In genomic region chr16:55872130-55872529, GRCh38 we compare ENCODE assay signal across 30 cellular contexts. TPM values are rescaled to one million over a fixed set of nuclear protein-coding genes. Genes with fewer than 3 reads are reported as not detected.
"Had no signal": no experiment of that assay in that cellular context is flagged by ENCODE, and none has a peak within 500 bp of the region (broad histone marks: within the 10 kb centered on the region; RNA-seq: fewer than 3 reads in every experiment).

No MANE protein-coding gene starts in this region.

- DNase-seq: stimulated activated CD4-positive, alpha-beta T cell treated with anti-CD3 and anti-CD28 coated beads, Interleukin-2, amount 100 ng/mL, for 48 hours; stimulated activated CD4-positive, alpha-beta T cell treated with anti-CD3 and anti-CD28 coated beads, Interleukin-4, amount 100 ng/mL, for 1 hour; stimulated activated CD4-positive, alpha-beta T cell treated with anti-CD3 and anti-CD28 coated beads, Interleukin-4, amount 100 ng/mL, for 24 hours; stimulated activated CD4-positive, alpha-beta T cell treated with anti-CD3 and anti-CD28 coated beads, Interleukin-4, amount 100 ng/mL, for 4 hours; stimulated activated CD8-positive, alpha-beta memory T cell treated with anti-CD3 and anti-CD28 coated beads, Interleukin-4, amount 100 ng/mL, for 48 hours; stimulated activated naive B cell treated with anti-CD40 and anti-IgM and Interleukin-4, amounts not matched to agents 10 μg/mL and 1 μg/mL and 100 μg/mL, for 72 hours; stimulated activated naive CD4-positive, alpha-beta T cell; stimulated activated naive CD4-positive, alpha-beta T cell treated with Interleukin-2 at 50 U/mL for 16 hours; stimulated activated naive CD8-positive, alpha-beta T cell treated with anti-CD3 and anti-CD28 coated beads, Interleukin-15, amount 100 ng/mL, for 72 hours; stimulated activated naive CD8-positive, alpha-beta T cell treated with anti-CD3 and anti-CD28 coated beads, Interleukin-15, Interleukin-2, amounts not matched to agents 100 U/mL and 50 U/mL, for 24 hours; stomach; substantia nigra; testis; thyroid gland; tibial artery; transverse colon; trophoblast cell; upper lobe of left lung; upper lobe of right lung; uterus had no signal

- FAIRE-seq: urothelium cell line had no signal

- H3K9me3 ChIP-seq: stomach, suprapubic skin, testis, thoracic aorta, thyroid gland, tibial artery, tibial nerve, transverse colon, upper lobe of left lung, upper lobe of right lung, uterus, vagina had no signal

- H3K27ac ChIP-seq: stomach, suprapubic skin, testis, thoracic aorta, thyroid gland, tibial artery, tibial nerve, transverse colon, upper lobe of left lung, upper lobe of right lung, uterus, vagina had no signal

- H3K27me3 ChIP-seq: testis, thyroid gland, transverse colon, upper lobe of left lung, upper lobe of right lung, uterus, vagina had no signal

- H3K4me3 ChIP-seq: stomach, suprapubic skin, testis, thoracic aorta, thyroid gland, tibial artery, tibial nerve, transverse colon, upper lobe of left lung, upper lobe of right lung, uterus, vagina had no signal

- H3K4me1 ChIP-seq: stomach, testis, thyroid gland, tibial artery, tibial nerve, transverse colon, upper lobe of left lung, upper lobe of right lung, uterus, vagina had no signal

- ATAC-seq: stimulated activated effector memory CD8-positive, alpha-beta T cell treated with anti-CD3 and anti-CD28 coated beads, Interleukin-12 subunit alpha, Interleukin-12 subunit beta, amount 100 ng/mL, for 72 hours; stimulated activated memory B cell treated with anti-CD40 and anti-IgM and Interleukin-4, amounts not matched to agents 10 μg/mL and 1 μg/mL and 100 μg/mL, for 72 hours; stimulated activated naive B cell treated with anti-CD40 and anti-IgM and Interleukin-4, amounts not matched to agents 10 μg/mL and 1 μg/mL and 100 μg/mL, for 72 hours; stimulated activated naive CD8-positive, alpha-beta T cell treated with anti-CD3 and anti-CD28 coated beads, Interleukin-15, amount 100 ng/mL, for 72 hours; stimulated activated naive CD8-positive, alpha-beta T cell treated with anti-CD3 and anti-CD28 coated beads, Interleukin-15, Interleukin-2, amounts not matched to agents 100 U/mL and 50 U/mL, for 24 hours; upper lobe of right lung had no signal

- H3K36me3 ChIP-seq: stomach, suprapubic skin, thoracic aorta, thyroid gland, tibial artery, tibial nerve, transverse colon, upper lobe of left lung, upper lobe of right lung, uterus, vagina had no signal

RNA-seq across cellular contexts. Expression of gene CES5A, which starts 3.0 kb away (rescaled TPM):
- total RNA-seq: stomach, subcutaneous adipose tissue, temporal lobe, thoracic aorta, thyroid gland, tibial nerve, transverse colon, upper lobe of left lung, upper lobe of right lung, urinary bladder, uterus, vagina had no signal
- polyA plus RNA-seq: stomach, urinary bladder had no signal
